16 cellular contexts compared by ENCODE assay signal in the genomic region with DNA sequence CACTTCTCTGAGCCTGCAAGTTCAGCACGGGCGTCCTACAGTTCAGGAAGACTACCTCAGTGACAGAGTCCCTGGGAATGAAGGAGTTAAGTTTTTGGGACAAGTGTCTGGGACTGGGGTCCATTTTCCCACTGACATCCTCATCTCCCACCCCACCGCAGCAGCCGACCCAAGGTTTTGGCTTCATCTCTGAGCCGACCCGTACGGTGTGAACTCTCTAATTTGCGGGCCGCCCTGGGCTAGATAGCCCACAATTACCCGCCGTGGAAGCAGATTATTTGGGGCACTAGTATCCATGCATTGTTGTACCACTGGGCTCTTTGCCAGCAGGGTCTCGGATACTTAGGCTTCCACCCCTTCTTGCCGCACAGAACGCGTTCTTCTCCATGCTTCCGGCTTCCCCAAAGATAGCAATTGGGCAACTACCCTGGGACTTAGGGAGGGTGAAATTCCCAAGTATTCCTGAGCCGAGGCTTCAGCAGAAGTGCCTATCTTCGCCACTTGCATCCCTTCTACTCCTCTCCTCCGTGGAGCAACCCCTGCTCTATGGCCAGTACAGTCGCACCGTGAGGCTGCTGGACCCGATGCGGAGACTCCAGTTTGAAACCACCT. TPM values are rescaled to one million over a fixed set of nuclear protein-coding genes. Genes with fewer than 3 reads are reported as not detected.
"Had no signal": no experiment of that assay in that cellular context is flagged by ENCODE, and none has a peak within 500 bp of the region (broad histone marks: within the 10 kb centered on the region; RNA-seq: fewer than 3 reads in every experiment).

No MANE protein-coding gene starts in this region.

- ATAC-seq: activated CD8-positive, alpha-beta T cell treated with anti-CD3 and anti-CD28 coated beads for 36 hours; activated T-cell treated with anti-CD3 and anti-CD28 coated beads, Interleukin-2, amount 50 U/mL, for 4 hours; esophagus mucosa; left colon; stimulated activated naive B cell treated with anti-CD40 and anti-IgM and Interleukin-4, amounts not matched to agents 10 μg/mL and 1 μg/mL and 100 μg/mL, for 72 hours; T-helper 17 cell had no signal

- H3K4me1 Mint-ChIP-seq: activated naive CD4-positive, alpha-beta T cell treated with anti-CD3 and anti-CD28 coated beads, Interleukin-2, amount 50 U/mL, for 24 hours; T-helper 17 cell had no signal

- H3K27ac Mint-ChIP-seq: activated CD8-positive, alpha-beta T cell treated with anti-CD3 and anti-CD28 coated beads for 36 hours; activated naive CD4-positive, alpha-beta T cell treated with anti-CD3 and anti-CD28 coated beads, Interleukin-2, amount 50 U/mL, for 24 hours; stimulated activated naive B cell treated with anti-CD40 and anti-IgM and Interleukin-4, amounts not matched to agents 10 μg/mL and 1 μg/mL and 100 μg/mL, for 72 hours; T-helper 17 cell had no signal

- H3K9me3 Mint-ChIP-seq: activated CD8-positive, alpha-beta T cell treated with anti-CD3 and anti-CD28 coated beads for 36 hours; activated naive CD4-positive, alpha-beta T cell treated with anti-CD3 and anti-CD28 coated beads, Interleukin-2, amount 50 U/mL, for 24 hours; activated T-cell treated with anti-CD3 and anti-CD28 coated beads, Interleukin-2, amount 50 U/mL, for 4 hours had no signal

- H3K4me3 Mint-ChIP-seq: activated CD8-positive, alpha-beta T cell treated with anti-CD3 and anti-CD28 coated beads for 36 hours; activated naive CD4-positive, alpha-beta T cell treated with anti-CD3 and anti-CD28 coated beads, Interleukin-2, amount 50 U/mL, for 24 hours; activated T-cell treated with anti-CD3 and anti-CD28 coated beads, Interleukin-2, amount 50 U/mL, for 4 hours; stimulated activated naive B cell treated with anti-CD40 and anti-IgM and Interleukin-4, amounts not matched to agents 10 μg/mL and 1 μg/mL and 100 μg/mL, for 72 hours; T-helper 17 cell had no signal

- H3K4me1 ChIP-seq: adrenal gland had no signal

- H3K9me3 ChIP-seq: adrenal gland, tibial artery had no signal

- DNase-seq: activated CD4-positive, alpha-beta T cell treated with anti-CD3 and anti-CD28 coated beads for 4 hours; activated CD8-positive, alpha-beta T cell treated with anti-CD3 and anti-CD28 coated beads for 36 hours; activated effector memory CD4-positive, alpha-beta T cell treated with anti-CD3 and anti-CD28 coated beads, Interleukin-2, amount 50 U/mL, for 16 hours; activated T-cell treated with anti-CD3 and anti-CD28 coated beads, Interleukin-2, amount 50 U/mL, for 4 hours; adrenal gland; caudate nucleus; left colon; midbrain; stimulated activated naive B cell treated with anti-CD40 and anti-IgM and Interleukin-4, amounts not matched to agents 10 μg/mL and 1 μg/mL and 100 μg/mL, for 72 hours; T-helper 17 cell; tibial artery had no signal

- H3K27ac ChIP-seq: adrenal gland, hepatocyte, tibial artery had no signal

- H3K36me3 ChIP-seq: adrenal gland, tibial artery had no signal

- H3K36me3 Mint-ChIP-seq: activated naive CD4-positive, alpha-beta T cell treated with anti-CD3 and anti-CD28 coated beads, Interleukin-2, amount 50 U/mL, for 24 hours had no signal

- H3K4me3 ChIP-seq: adrenal gland, hepatocyte, tibial artery had no signal

RNA-seq across cellular contexts. Expression of a gene that starts 2.4 kb away (rescaled TPM):
- total RNA-seq: activated CD8-positive, alpha-beta T cell treated with anti-CD3 and anti-CD28 coated beads for 36 hours; activated T-cell treated with anti-CD3 and anti-CD28 coated beads, Interleukin-2, amount 50 U/mL, for 4 hours; esophagus mucosa; left colon; lung microvascular endothelial cell; renal cortical epithelial cell; T-helper 17 cell had no signal
